1 cellular context compared by ENCODE assay signal in genomic region chr12:68118096-68118755, GRCh38.
TF ChIP-seq lines count a peak whose summit lies in the region.

No MANE protein-coding gene starts in this region.

TF ChIP-seq in GM23338, 12 proteins besides CTCF, POLR2A, EP300 and RAD21:
- no peak for TF ChIP-seq POLR2AphosphoS5 (IDR thresholded peaks at IDR 0.05; ENCODE audit: low read depth)
- no peak for TF ChIP-seq REST (IDR thresholded peaks at IDR 0.05; ENCODE audit: unreplicated experiment)
- TF ChIP-seq ZNF331 (CRISPR knock-in tag; IDR thresholded peaks at IDR 0.05; ENCODE audit: low read depth), result no peak
- TF ChIP-seq EZH2 (IDR thresholded peaks at IDR 0.05; ENCODE audit: low read depth, unreplicated experiment), result no peak
- TF ChIP-seq ZNF114 (CRISPR knock-in tag; IDR thresholded peaks at IDR 0.05), result no peak
- TF ChIP-seq ETS1 (IDR thresholded peaks at IDR 0.05), result no peak
- TF ChIP-seq NANOG (IDR thresholded peaks at IDR 0.05; ENCODE audit: borderline replicate concordance), result no peak
- TF ChIP-seq EZH2phosphoT487 (IDR thresholded peaks at IDR 0.05; ENCODE audit: unreplicated experiment), result no peak
- no peak for TF ChIP-seq STAT1 (IDR thresholded peaks at IDR 0.05; ENCODE audit: unreplicated experiment)
- no peak for TF ChIP-seq CREB1 (CRISPR knock-in tag; IDR thresholded peaks at IDR 0.05; ENCODE audit: low read depth)
- no peak for TF ChIP-seq JUNB (IDR thresholded peaks at IDR 0.05; ENCODE audit: unreplicated experiment)
- TF ChIP-seq ZNF462 (CRISPR knock-in tag; IDR thresholded peaks at IDR 0.05), result no peak
